Comparison of ENCODE assay signal across 9 cellular contexts in genomic region chr6:2661651-2662050, GRCh38.
"Had no signal": no experiment of that assay in that cellular context is flagged by ENCODE, and none has a peak within 500 bp of the region (broad histone marks: within the 10 kb centered on the region; RNA-seq: fewer than 3 reads in every experiment).

No MANE protein-coding gene starts in this region.

- H3K9me3 Mint-ChIP-seq: IgD-negative memory B cell had no signal

- H3K27ac Mint-ChIP-seq: HFFc6, IgD-negative memory B cell had no signal

- ATAC-seq: HCT116, HepG2 had no signal

- H3K27ac ChIP-seq: GM23248, HL-60 had no signal

- DNase-seq: GM23248, GOT3, H7, HFFc6 had no signal

- H3K27me3 Mint-ChIP-seq: IgD-negative memory B cell had no signal

- H3K36me3 ChIP-seq: HAP-1 had no signal

- H3K36me3 Mint-ChIP-seq: IgD-negative memory B cell had no signal

- H3K4me3 Mint-ChIP-seq: HFFc6, IgD-negative memory B cell had no signal

- H3K4me3 ChIP-seq: GM23248, HAP-1 had no signal
